13 cellular contexts compared by ENCODE assay signal in genomic region chr2:184646177-184646576, GRCh38. TPM values are rescaled to one million over a fixed set of nuclear protein-coding genes. Genes with fewer than 3 reads are reported as not detected.
A peak's percentile ranks its signal among the peaks of the same experiment; 100 is the strongest.
DNase-seq lines count a peak whose midpoint lies in the region; FAIRE-seq and TF ChIP-seq lines count a peak whose summit lies in the region.
"Had no signal": no experiment of that assay in that cellular context is flagged by ENCODE, and none has a peak within 500 bp of the region (broad histone marks: within the 10 kb centered on the region; RNA-seq: fewer than 3 reads in every experiment).

No MANE protein-coding gene starts in this region.

- peaks cover 41% of the 10 kb centered on the region for H3K79me2 ChIP-seq in OCI-LY3 (ENCODE audit: low read length)

- no peaks in the 10 kb centered on the region for H3K9me3 ChIP-seq in OCI-LY3 (ENCODE audit: insufficient read depth, low read length)
- no peaks in the 10 kb centered on the region for H3K9me3 ChIP-seq in CD8-positive, alpha-beta memory T cell (ENCODE audit: low read length)

- peaks cover 4% of the 10 kb centered on the region for H3K9me3 Mint-ChIP-seq in Calu3 (ENCODE audit: low read depth, unreplicated experiment)
- H3K9me3 Mint-ChIP-seq in CD8-positive, alpha-beta memory T cell, result peaks cover 0 to 35% (median 7%) of the 10 kb centered on the region in 5 donors

- intact Hi-C loops in Calu3 (cut with micrococcal nuclease; ENCODE audit: unreplicated experiment), result loop anchor here (10.0 kb wide), 2 partner anchors 319 to 629 kb away; no protein-coding TSS in a partner anchor

- peak; percentile 74 for DNase-seq in Calu3
- DNase-seq in H54 (ENCODE audit: insufficient read length, low spot score), result peak; percentile 2
- DNase-seq in iPS-NIHi11 (ENCODE audit: low spot score), result peak; percentile 13
- no peak for DNase-seq in NCI-H2029 treated with DMSO at 0.1 percent for 48 hours (lab: John Stamatoyannopoulos, UW)
- no peak for DNase-seq in activated gamma-delta T cell treated with Interleukin-2 at 50 U/mL for 16 hours
- no peak for DNase-seq in DMS153 treated with DMSO at 0.1 percent for 48 hours (lab: John Stamatoyannopoulos, UW; ENCODE audit: unreplicated experiment)
- DNase-seq in CD8-positive, alpha-beta memory T cell, result no peak
- DNase-seq: DMS53, kidney, NCI-H2081 had no signal

- peak overlapping the region; percentile 4; the same call in 1 of the 2 replicates for H3K4me3 ChIP-seq in OCI-LY3 (ENCODE audit: low read length)
- no peak overlapping the region for H3K4me3 ChIP-seq in CD8-positive, alpha-beta memory T cell (ENCODE audit: low read length)
- H3K4me3 ChIP-seq: cardiac muscle cell, tibial nerve had no signal

- peaks cover 33% of the 10 kb centered on the region for H3K4me1 Mint-ChIP-seq in Calu3 (ENCODE audit: low read depth, unreplicated experiment)
- no peaks in the 10 kb centered on the region for H3K4me1 Mint-ChIP-seq in CD8-positive, alpha-beta memory T cell

- H3K4me1 ChIP-seq in OCI-LY3 (ENCODE audit: low read length), result peaks cover 11% of the 10 kb centered on the region
- H3K4me1 ChIP-seq in CD8-positive, alpha-beta memory T cell (ENCODE audit: insufficient read depth, low read length), result no peaks in the 10 kb centered on the region
- H3K4me1 ChIP-seq: tibial nerve had no signal

- peak overlapping the region; percentile 46 for H3K4me3 Mint-ChIP-seq in Calu3 (ENCODE audit: low read depth, unreplicated experiment)
- no peak overlapping the region for H3K4me3 Mint-ChIP-seq in CD8-positive, alpha-beta memory T cell

- H4K20me1 ChIP-seq in OCI-LY3 (ENCODE audit: insufficient read depth, low read length), result peaks cover 13% of the 10 kb centered on the region

- POLR2A ChIA-PET in CD8-positive, alpha-beta memory T cell (lab: Charles Lee), result no interaction called here

- no peak overlapping the region for H3K9ac ChIP-seq in OCI-LY3 (ENCODE audit: low read length)

- H3K27ac Mint-ChIP-seq in Calu3 (ENCODE audit: unreplicated experiment), result peak overlapping the region; percentile 56
- H3K27ac Mint-ChIP-seq in CD8-positive, alpha-beta memory T cell, result no peak overlapping the region

- FAIRE-seq in H54 (lab: Jason Lieb, UNC), result peak; percentile 78
- FAIRE-seq: kidney had no signal

- peaks cover 15% of the 10 kb centered on the region for H3K36me3 ChIP-seq in OCI-LY3 (replicated peaks; ENCODE audit: low read depth, low read length)
- no peaks in the 10 kb centered on the region for H3K36me3 ChIP-seq in CD8-positive, alpha-beta memory T cell (ENCODE audit: insufficient read depth, low read length)
- H3K36me3 ChIP-seq: cardiac muscle cell, tibial nerve had no signal

- H3K27ac ChIP-seq in OCI-LY3 (ENCODE audit: low read length), result no peak overlapping the region
- H3K27ac ChIP-seq in CD8-positive, alpha-beta memory T cell (ENCODE audit: low read depth, low read length), result no peak overlapping the region
- H3K27ac ChIP-seq: cardiac muscle cell, tibial nerve had no signal

- CTCF ChIA-PET in Calu3 (lab: Charles Lee), result interaction anchor here (0.6 to 1.1 kb wide), 2 partner anchors 15 to 277 kb away, joined by 3 read pairs; no protein-coding TSS in a partner anchor
- CTCF ChIA-PET in CD8-positive, alpha-beta memory T cell (lab: Charles Lee), result no interaction called here

- no peak overlapping the region for H2AFZ ChIP-seq in OCI-LY3 (ENCODE audit: low read depth, low read length)

- no peak for TF ChIP-seq CTCF in Calu3 (IDR thresholded peaks at IDR 0.05; ENCODE audit: unreplicated experiment)
- TF ChIP-seq CTCF in OCI-LY3 (IDR thresholded peaks at IDR 0.05; ENCODE audit: low read depth, low read length), result no peak

- H3K4me2 ChIP-seq in OCI-LY3 (ENCODE audit: low read length), result peak overlapping the region; percentile 44

- H3K27me3 Mint-ChIP-seq in Calu3 (ENCODE audit: unreplicated experiment), result no peaks in the 10 kb centered on the region
- H3K27me3 Mint-ChIP-seq in CD8-positive, alpha-beta memory T cell, result no peaks in the 10 kb centered on the region

- H3K27me3 ChIP-seq in OCI-LY3 (ENCODE audit: low read depth, low read length), result no peaks in the 10 kb centered on the region
- no peaks in the 10 kb centered on the region for H3K27me3 ChIP-seq in CD8-positive, alpha-beta memory T cell (ENCODE audit: insufficient read depth, low read length, poor library complexity, severe bottlenecking)
- H3K27me3 ChIP-seq: cardiac muscle cell, tibial nerve had no signal

- no TSS peak for BruUV-seq in Calu3 (replicated peaks; lab: Mats Ljungman, UMichigan)

- H3K36me3 Mint-ChIP-seq in Calu3 (ENCODE audit: insufficient read depth, unreplicated experiment), result no peaks in the 10 kb centered on the region
- H3K36me3 Mint-ChIP-seq in CD8-positive, alpha-beta memory T cell, result no peaks in the 10 kb centered on the region

- no peak for TF ChIP-seq POLR2A in H54 (IDR thresholded peaks at IDR 0.05; ENCODE audit: low read depth, low read length)

RNA-seq across cellular contexts. Expression of gene ZNF804A, which starts 47.8 kb away (rescaled TPM):
- 0.09 TPM in 1 of 2 replicates, not detected in the other for total RNA-seq in Calu3 (2022)
- not detected for total RNA-seq in CD8-positive, alpha-beta memory T cell
- polyA plus RNA-seq in CD8-positive, alpha-beta memory T cell, result not detected
- total RNA-seq: cardiac muscle cell had no signal

Comparison
In these comparisons a context has a peak if more than half of its experiments do, and no peak if none do; other contexts are left out.
1. DNase-seq: peak in Calu3 (single experiment), H54 (single experiment) and iPS-NIHi11 (single experiment); none in NCI-H2029 treated with DMSO at 0.1 percent for 48 hours (single experiment), activated gamma-delta T cell treated with Interleukin-2 at 50 U/mL for 16 hours (single experiment), DMS153 treated with DMSO at 0.1 percent for 48 hours (single experiment) and CD8-positive, alpha-beta memory T cell (0 of 5).